In the genomic region with DNA sequence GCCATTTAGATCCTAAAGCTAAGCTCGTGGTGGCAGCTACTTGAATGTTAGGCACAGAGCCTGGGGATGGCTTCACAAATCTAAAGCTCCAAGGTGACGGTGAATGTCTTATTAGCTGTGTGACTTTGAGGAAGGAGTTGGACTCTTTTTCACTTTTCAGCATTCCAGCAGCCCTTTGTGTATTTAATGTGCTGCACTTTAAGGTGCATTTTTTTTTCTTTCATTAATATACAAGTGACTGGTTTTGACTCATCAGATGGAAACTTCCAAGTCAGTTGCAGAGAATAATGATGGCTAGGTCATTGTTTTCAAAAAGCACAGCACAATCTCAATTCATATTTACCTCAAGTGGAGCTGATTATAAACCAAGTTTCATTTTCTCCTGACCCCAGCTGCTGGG, we compare ENCODE assay signal across 2 cellular contexts.
TF ChIP-seq lines count a peak whose summit lies in the region.

No MANE protein-coding gene starts in this region.

TF ChIP-seq in SK-N-SH, 30 proteins besides CTCF, POLR2A, EP300 and RAD21 (continued from another document):
- TF ChIP-seq MEF2A (IDR thresholded peaks at IDR 0.05; ENCODE audit: borderline replicate concordance, low read depth), result no peak
- TF ChIP-seq RXRA (IDR thresholded peaks at IDR 0.05; ENCODE audit: borderline replicate concordance, low read depth), result no peak
- TF ChIP-seq, protein P1, sequence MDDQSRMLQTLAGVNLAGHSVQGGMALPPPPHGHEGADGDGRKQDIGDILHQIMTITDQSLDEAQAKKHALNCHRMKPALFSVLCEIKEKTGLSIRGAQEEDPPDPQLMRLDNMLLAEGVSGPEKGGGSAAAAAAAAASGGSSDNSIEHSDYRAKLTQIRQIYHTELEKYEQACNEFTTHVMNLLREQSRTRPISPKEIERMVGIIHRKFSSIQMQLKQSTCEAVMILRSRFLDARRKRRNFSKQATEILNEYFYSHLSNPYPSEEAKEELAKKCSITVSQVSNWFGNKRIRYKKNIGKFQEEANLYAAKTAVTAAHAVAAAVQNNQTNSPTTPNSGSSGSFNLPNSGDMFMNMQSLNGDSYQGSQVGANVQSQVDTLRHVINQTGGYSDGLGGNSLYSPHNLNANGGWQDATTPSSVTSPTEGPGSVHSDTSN (IDR thresholded peaks at IDR 0.05), result no peak
- no peak for TF ChIP-seq REST (IDR thresholded peaks at IDR 0.05; ENCODE audit: low read depth, low read length)
- TF ChIP-seq, protein P2, sequence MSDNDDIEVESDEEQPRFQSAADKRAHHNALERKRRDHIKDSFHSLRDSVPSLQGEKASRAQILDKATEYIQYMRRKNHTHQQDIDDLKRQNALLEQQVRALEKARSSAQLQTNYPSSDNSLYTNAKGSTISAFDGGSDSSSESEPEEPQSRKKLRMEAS (IDR thresholded peaks at IDR 0.05; ENCODE audit: low read depth), result no peak

TF ChIP-seq in SK-N-SH treated with all-trans-retinoic acid at 6 μM for 48 hours, 23 proteins besides CTCF, POLR2A, EP300 and RAD21 (continued from another document):
- TF ChIP-seq TSHZ2 (CRISPR knock-in tag; IDR thresholded peaks at IDR 0.05) (no peak), ESRRG (CRISPR knock-in tag; IDR thresholded peaks at IDR 0.05) (no peak), ZC3H10 (CRISPR knock-in tag; IDR thresholded peaks at IDR 0.05) (no peak), ZNF70 (CRISPR knock-in tag; IDR thresholded peaks at IDR 0.05) (no peak), GLIS3 (CRISPR knock-in tag; IDR thresholded peaks at IDR 0.05) (no peak), BACH2 (CRISPR knock-in tag; IDR thresholded peaks at IDR 0.05; ENCODE audit: borderline replicate concordance) (no peak), CSDC2 (CRISPR knock-in tag; IDR thresholded peaks at IDR 0.05) (no peak), ARNTL (CRISPR knock-in tag; IDR thresholded peaks at IDR 0.05; ENCODE audit: borderline replicate concordance, low read depth) (no peak), ZNF8 (CRISPR knock-in tag; IDR thresholded peaks at IDR 0.05) (no peak), PATZ1 (CRISPR knock-in tag; IDR thresholded peaks at IDR 0.05; ENCODE audit: borderline replicate concordance) (no peak), ZFP3 (CRISPR knock-in tag; IDR thresholded peaks at IDR 0.05) (no peak), TCF4 (CRISPR knock-in tag; IDR thresholded peaks at IDR 0.05; ENCODE audit: borderline replicate concordance) (no peak), RARB (CRISPR knock-in tag; IDR thresholded peaks at IDR 0.05) (no peak), ISL1 (CRISPR knock-in tag; IDR thresholded peaks at IDR 0.05) (no peak), TOX (CRISPR knock-in tag; IDR thresholded peaks at IDR 0.05; ENCODE audit: borderline replicate concordance) (no peak)
- TF ChIP-seq, protein P3, sequence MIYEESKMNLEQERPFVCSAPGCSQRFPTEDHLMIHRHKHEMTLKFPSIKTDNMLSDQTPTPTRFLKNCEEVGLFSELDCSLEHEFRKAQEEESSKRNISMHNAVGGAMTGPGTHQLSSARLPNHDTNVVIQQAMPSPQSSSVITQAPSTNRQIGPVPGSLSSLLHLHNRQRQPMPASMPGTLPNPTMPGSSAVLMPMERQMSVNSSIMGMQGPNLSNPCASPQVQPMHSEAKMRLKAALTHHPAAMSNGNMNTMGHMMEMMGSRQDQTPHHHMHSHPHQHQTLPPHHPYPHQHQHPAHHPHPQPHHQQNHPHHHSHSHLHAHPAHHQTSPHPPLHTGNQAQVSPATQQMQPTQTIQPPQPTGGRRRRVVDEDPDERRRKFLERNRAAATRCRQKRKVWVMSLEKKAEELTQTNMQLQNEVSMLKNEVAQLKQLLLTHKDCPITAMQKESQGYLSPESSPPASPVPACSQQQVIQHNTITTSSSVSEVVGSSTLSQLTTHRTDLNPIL (CRISPR knock-in tag; IDR thresholded peaks at IDR 0.05; ENCODE audit: low read depth), result no peak
